21 cellular contexts compared by ENCODE assay signal in genomic region chr1:169866577-169866976, GRCh38. TPM values are rescaled to one million over a fixed set of nuclear protein-coding genes. Genes with fewer than 3 reads are reported as not detected.
DNase-seq lines count a peak whose midpoint lies in the region; ATAC-seq and TF ChIP-seq lines count a peak whose summit lies in the region.
"Had no signal": no experiment of that assay in that cellular context is flagged by ENCODE, and none has a peak within 500 bp of the region (broad histone marks: within the 10 kb centered on the region; RNA-seq: fewer than 3 reads in every experiment).

No MANE protein-coding gene starts in this region.

- H3K36me3 Mint-ChIP-seq in activated naive CD4-positive, alpha-beta T cell treated with anti-CD3 and anti-CD28 coated beads, Interleukin-2, amount 50 U/mL, for 24 hours: peaks cover 44% of the 10 kb centered on the region
- H3K36me3 Mint-ChIP-seq in activated naive CD4-positive, alpha-beta T cell treated with anti-CD3 and anti-CD28 coated beads for 36 hours (ENCODE audit: low read depth): peaks cover 52% of the 10 kb centered on the region
- H3K36me3 Mint-ChIP-seq in memory B cell: peaks cover 46% of the 10 kb centered on the region

- no peak overlapping the region for H3K27ac ChIP-seq in caudate nucleus (ENCODE audit: low read depth, low read length)
- H3K27ac ChIP-seq in lower lobe of right lung: no peak overlapping the region
- H3K27ac ChIP-seq: BLaER1, GM23248 had no signal

- H3K4me1 ChIP-seq in lower lobe of right lung: no peaks in the 10 kb centered on the region
- H3K4me1 ChIP-seq: BLaER1 had no signal

- H3K36me3 ChIP-seq in lower lobe of right lung: peaks cover 100% of the 10 kb centered on the region

- ATAC-seq in SK-N-SH treated with all-trans-retinoic acid at 6 μM for 48 hours (peak; percentile 71), memory B cell (ENCODE audit: low read depth) (no peak), lower lobe of right lung (no peak)
- ATAC-seq: Panc1 had no signal

- H3K27ac Mint-ChIP-seq in activated naive CD4-positive, alpha-beta T cell treated with anti-CD3 and anti-CD28 coated beads, Interleukin-2, amount 50 U/mL, for 24 hours: peak overlapping the region; percentile 56
- H3K27ac Mint-ChIP-seq in activated naive CD4-positive, alpha-beta T cell treated with anti-CD3 and anti-CD28 coated beads for 36 hours: no peak overlapping the region
- H3K27ac Mint-ChIP-seq in memory B cell: peak overlapping the region; percentile 3

- no peak overlapping the region for H3K4me3 ChIP-seq in lower lobe of right lung
- H3K4me3 ChIP-seq: BLaER1, GM23248, MG63 had no signal

- H3K4me1 Mint-ChIP-seq in activated naive CD4-positive, alpha-beta T cell treated with anti-CD3 and anti-CD28 coated beads, Interleukin-2, amount 50 U/mL, for 24 hours: peaks cover 6% of the 10 kb centered on the region
- H3K4me1 Mint-ChIP-seq in activated naive CD4-positive, alpha-beta T cell treated with anti-CD3 and anti-CD28 coated beads for 36 hours (ENCODE audit: low read depth): no peaks in the 10 kb centered on the region
- H3K4me1 Mint-ChIP-seq in memory B cell: peaks cover 1% of the 10 kb centered on the region

- H3K9me3 Mint-ChIP-seq in activated naive CD4-positive, alpha-beta T cell treated with anti-CD3 and anti-CD28 coated beads, Interleukin-2, amount 50 U/mL, for 24 hours: no peaks in the 10 kb centered on the region
- no peaks in the 10 kb centered on the region for H3K9me3 Mint-ChIP-seq in activated naive CD4-positive, alpha-beta T cell treated with anti-CD3 and anti-CD28 coated beads for 36 hours
- H3K9me3 Mint-ChIP-seq in memory B cell: no peaks in the 10 kb centered on the region
- H3K9me3 Mint-ChIP-seq: CD4-positive, CD25-positive, alpha-beta regulatory T cell had no signal

- TF ChIP-seq CTCF in lower lobe of right lung (IDR thresholded peaks at IDR 0.05): no peak

- no peaks in the 10 kb centered on the region for H3K9me3 ChIP-seq in lower lobe of right lung
- H3K9me3 ChIP-seq: BLaER1, MG63 had no signal

- H3K27me3 ChIP-seq in lower lobe of right lung (ENCODE audit: low read depth): no peaks in the 10 kb centered on the region
- H3K27me3 ChIP-seq: BLaER1, MG63 had no signal

- no peak for DNase-seq in activated naive CD4-positive, alpha-beta T cell treated with anti-CD3 and anti-CD28 coated beads for 36 hours
- DNase-seq in memory B cell (ENCODE audit: low spot score in 2 of 2): no peak
- no peak for DNase-seq in caudate nucleus (lab: John Stamatoyannopoulos, UW)
- no peak for DNase-seq in lower lobe of right lung
- DNase-seq in NCI-H524 treated with DMSO at 0.1 percent for 48 hours (lab: John Stamatoyannopoulos, UW): no peak
- DNase-seq: CD4-positive, CD25-positive, alpha-beta regulatory T cell; COR-L47; DMS53; GM23248; H7; KG1; MG63; NCI-H1694 treated with DMSO at 0.1 percent for 48 hours; NCI-H2081; NCI-H2227 treated with DMSO at 0.1 percent for 48 hours; NCI-H69; SHP77 treated with DMSO at 0.1 percent for 48 hours had no signal

- CTCF ChIA-PET in activated naive CD4-positive, alpha-beta T cell treated with anti-CD3 and anti-CD28 coated beads for 36 hours (lab: Charles Lee): no interaction called here

- intact Hi-C loops in activated naive CD4-positive, alpha-beta T cell treated with anti-CD3 and anti-CD28 coated beads for 36 hours (cut with micrococcal nuclease): no loop called here
- intact Hi-C loops in lower lobe of right lung (cut with DNase I): no loop called here

- H3K4me3 Mint-ChIP-seq in activated naive CD4-positive, alpha-beta T cell treated with anti-CD3 and anti-CD28 coated beads, Interleukin-2, amount 50 U/mL, for 24 hours: no peak overlapping the region
- no peak overlapping the region for H3K4me3 Mint-ChIP-seq in activated naive CD4-positive, alpha-beta T cell treated with anti-CD3 and anti-CD28 coated beads for 36 hours
- no peak overlapping the region for H3K4me3 Mint-ChIP-seq in memory B cell
- H3K4me3 Mint-ChIP-seq: CD4-positive, CD25-positive, alpha-beta regulatory T cell had no signal

- H3K27me3 Mint-ChIP-seq in activated naive CD4-positive, alpha-beta T cell treated with anti-CD3 and anti-CD28 coated beads, Interleukin-2, amount 50 U/mL, for 24 hours: no peaks in the 10 kb centered on the region
- no peaks in the 10 kb centered on the region for H3K27me3 Mint-ChIP-seq in activated naive CD4-positive, alpha-beta T cell treated with anti-CD3 and anti-CD28 coated beads for 36 hours (ENCODE audit: low read depth)
- H3K27me3 Mint-ChIP-seq in memory B cell: no peaks in the 10 kb centered on the region
- H3K27me3 Mint-ChIP-seq: CD4-positive, CD25-positive, alpha-beta regulatory T cell had no signal

TF ChIP-seq in SK-N-SH treated with all-trans-retinoic acid at 6 μM for 48 hours, 23 proteins besides CTCF, POLR2A, EP300 and RAD21 (continues in another document):
- TF ChIP-seq SNAI2 (CRISPR knock-in tag; IDR thresholded peaks at IDR 0.05) (no peak), CSRNP3 (CRISPR knock-in tag; IDR thresholded peaks at IDR 0.05) (no peak), ZNF70 (CRISPR knock-in tag; IDR thresholded peaks at IDR 0.05) (no peak), ZNF8 (CRISPR knock-in tag; IDR thresholded peaks at IDR 0.05) (no peak), ZFP3 (CRISPR knock-in tag; IDR thresholded peaks at IDR 0.05) (no peak), ISL1 (CRISPR knock-in tag; IDR thresholded peaks at IDR 0.05) (no peak), PPARA (CRISPR knock-in tag; IDR thresholded peaks at IDR 0.05; ENCODE audit: borderline replicate concordance) (no peak), ZNF565 (CRISPR knock-in tag; conservative IDR thresholded peaks at IDR 0.05; ENCODE audit: low read depth) (no peak), CSDC2 (CRISPR knock-in tag; IDR thresholded peaks at IDR 0.05) (no peak), ARNTL (CRISPR knock-in tag; IDR thresholded peaks at IDR 0.05; ENCODE audit: borderline replicate concordance, low read depth) (no peak), PATZ1 (CRISPR knock-in tag; IDR thresholded peaks at IDR 0.05; ENCODE audit: borderline replicate concordance) (no peak), ZC3H10 (CRISPR knock-in tag; IDR thresholded peaks at IDR 0.05) (no peak), RARB (CRISPR knock-in tag; IDR thresholded peaks at IDR 0.05) (no peak), OSR1 (CRISPR knock-in tag; IDR thresholded peaks at IDR 0.05) (no peak), TSHZ2 (CRISPR knock-in tag; IDR thresholded peaks at IDR 0.05) (no peak)

RNA-seq across cellular contexts. Expression of gene SCYL3, which starts 27.1 kb away (rescaled TPM):
- total RNA-seq in activated naive CD4-positive, alpha-beta T cell treated with anti-CD3 and anti-CD28 coated beads for 36 hours: 1 to 10 TPM; 8.8 TPM
- total RNA-seq in lower lobe of right lung: 9.9 TPM
